21 cellular contexts compared by ENCODE assay signal in genomic region chr21:30207252-30207579, GRCh38. TPM values are rescaled to one million over a fixed set of nuclear protein-coding genes. Genes with fewer than 3 reads are reported as not detected.
"Had no signal": no experiment of that assay in that cellular context is flagged by ENCODE, and none has a peak within 500 bp of the region (broad histone marks: within the 10 kb centered on the region; RNA-seq: fewer than 3 reads in every experiment).

No MANE protein-coding gene starts in this region.

- H3K4me3 ChIP-seq: coronary artery, esophagus muscularis mucosa, left ventricle myocardium inferior, psoas muscle, spleen, stomach, thoracic aorta had no signal

- H3K27me3 ChIP-seq: esophagus muscularis mucosa, spleen, stomach had no signal

- H3K4me1 ChIP-seq: esophagus muscularis mucosa, left ventricle myocardium inferior, psoas muscle, spleen, stomach had no signal

- H3K9me3 ChIP-seq: esophagus muscularis mucosa, left ventricle myocardium inferior, psoas muscle, spleen, stomach, thoracic aorta had no signal

- DNase-seq: activated CD4-positive, alpha-beta T cell treated with anti-CD3 and anti-CD28 coated beads, Interleukin-2, amount 50 U/mL, for 4 hours; activated CD4-positive, CD25-positive, alpha-beta regulatory T cell treated with anti-CD3 and anti-CD28 coated beads, Interleukin-2, amount 50 U/mL, for 72 hours; activated naive CD4-positive, alpha-beta T cell treated with anti-CD3 and anti-CD28 coated beads, Interleukin-2, amount 10 ng/mL, durations not matched to agents 7 days and 5 days; central memory CD4-positive, alpha-beta T cell; glutamatergic neuron; hypothalamus; left ventricle myocardium inferior; natural killer cell; psoas muscle; spleen; stomach had no signal

- H3K27ac ChIP-seq: coronary artery, esophagus muscularis mucosa, left ventricle myocardium inferior, psoas muscle, spleen, stomach, thoracic aorta had no signal

- H3K36me3 ChIP-seq: esophagus muscularis mucosa, left ventricle myocardium inferior, spleen, stomach, thoracic aorta had no signal

- ATAC-seq: natural killer cell, psoas muscle, sciatic nerve had no signal

RNA-seq across cellular contexts. Expression of gene CLDN8, which starts 8.7 kb away (rescaled TPM):
- total RNA-seq: esophagus muscularis mucosa; kidney epithelial cell; left ventricle myocardium inferior; natural killer cell; omental fat pad; psoas muscle; sciatic nerve; spleen; T-helper 1 cell treated with Interleukin-12 subunit alpha and Interleukin-12 subunit beta and Interleukin-4 antibody, amounts not matched to agents 30 ng/mL and 1 ng/mL, for 36 hours; thoracic aorta had no signal
- polyA plus RNA-seq: psoas muscle, spleen had no signal

RNA-seq across cellular contexts. Expression of gene CLDN17, which starts 40.6 kb away (rescaled TPM):
- total RNA-seq: esophagus muscularis mucosa; kidney epithelial cell; left ventricle myocardium inferior; mucosa of gallbladder; natural killer cell; omental fat pad; psoas muscle; sciatic nerve; spleen; stomach; T-helper 1 cell treated with Interleukin-12 subunit alpha and Interleukin-12 subunit beta and Interleukin-4 antibody, amounts not matched to agents 30 ng/mL and 1 ng/mL, for 36 hours; thoracic aorta; urinary bladder had no signal
- polyA plus RNA-seq: adipose tissue, psoas muscle, spleen, urinary bladder had no signal
